Comparison of ENCODE assay signal across 9 cellular contexts in the genomic region with DNA sequence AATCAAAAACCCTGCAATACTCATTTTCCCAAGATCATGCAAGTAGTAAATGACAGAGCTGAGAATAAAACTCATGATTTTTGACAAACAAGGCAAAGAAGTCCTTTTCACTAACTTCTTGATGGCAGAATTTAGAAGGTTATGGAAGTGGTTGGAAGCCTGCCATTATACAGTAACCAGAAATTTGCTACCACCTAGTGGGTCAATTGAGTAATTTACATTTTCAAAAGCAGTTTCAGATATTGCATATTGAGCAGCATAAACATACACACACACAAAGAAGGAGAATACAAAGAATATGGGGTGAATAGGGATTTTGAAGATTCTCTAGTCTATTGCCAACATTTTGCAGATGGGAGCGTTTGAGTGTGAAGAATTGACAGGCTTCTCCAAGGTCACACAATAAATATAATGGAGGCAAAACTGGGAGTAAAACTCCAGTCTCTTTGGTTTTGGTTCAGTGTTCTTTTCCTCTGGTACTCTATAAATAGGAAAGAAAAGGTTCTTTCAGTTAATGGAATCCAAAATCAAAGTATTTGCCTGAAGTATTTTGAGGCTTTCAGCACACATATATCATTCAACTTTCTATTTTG.
DNase-seq lines count a peak whose midpoint lies in the region; ATAC-seq and TF ChIP-seq lines count a peak whose summit lies in the region.
"Had no signal": no experiment of that assay in that cellular context is flagged by ENCODE, and none has a peak within 500 bp of the region (broad histone marks: within the 10 kb centered on the region; RNA-seq: fewer than 3 reads in every experiment).

No MANE protein-coding gene starts in this region.

- H4K91ac ChIP-seq in neuronal stem cell (ENCODE audit: low read depth, low read length, poor library complexity): no peak overlapping the region

- H3K4me3 ChIP-seq in choroid plexus epithelial cell (ENCODE audit: low read depth, low read length): no peak overlapping the region
- no peak overlapping the region for H3K4me3 ChIP-seq in neuronal stem cell (ENCODE audit: low read length in 2 of 2)
- H3K4me3 ChIP-seq: HAP-1 had no signal

- H2BK5ac ChIP-seq in neuronal stem cell (ENCODE audit: low read length): no peak overlapping the region

- in situ Hi-C loops in GM13976 (cut with MboI; ENCODE audit: low sequenced_read_pairs, unreplicated experiment): loop anchor here (25.0 kb wide), 1 partner anchor 451 kb away; no protein-coding TSS in a partner anchor

- no peaks in the 10 kb centered on the region for H3K9me3 ChIP-seq in neuronal stem cell (replicated peaks in 1 of 2; ENCODE audit: control insufficient read depth in 2 of 2, insufficient read depth in 1 of 2, low read depth in 1 of 2, low read length in 2 of 2)
- H3K9me3 ChIP-seq: HAP-1 had no signal

- H2BK120ac ChIP-seq in neuronal stem cell (ENCODE audit: low read depth, low read length): no peak overlapping the region

- no peak overlapping the region for H3K4me2 ChIP-seq in neuronal stem cell (ENCODE audit: insufficient read depth, low read length, poor library complexity, severe bottlenecking)

- no peak overlapping the region for H2AK5ac ChIP-seq in neuronal stem cell (ENCODE audit: low read depth, low read length)

- no CpG with 5 or more reads among the region's 1 CpG for WGBS in neuronal stem cell (ENCODE audit: extremely low coverage in 2 of 2, insufficient read length in 2 of 2, insufficient replicate concordance in 1 of 2), 2 donors

- no peak overlapping the region for H2AFZ ChIP-seq in neuronal stem cell (ENCODE audit: low read length)

- no peaks in the 10 kb centered on the region for H3K27me3 ChIP-seq in neuronal stem cell (ENCODE audit: control insufficient read depth in 3 of 3, insufficient read depth in 3 of 3, low read depth in 1 of 3, low read length in 3 of 3)

- no peak overlapping the region for H3K14ac ChIP-seq in neuronal stem cell (ENCODE audit: low read length)

- H3K9ac ChIP-seq in neuronal stem cell (ENCODE audit: low read depth, low read length, poor library complexity): no peak overlapping the region

- H4K8ac ChIP-seq in neuronal stem cell (ENCODE audit: low read depth, low read length): no peak overlapping the region

- no peaks in the 10 kb centered on the region for H3K79me1 ChIP-seq in neuronal stem cell (ENCODE audit: low read depth, low read length)

- H3K4ac ChIP-seq in neuronal stem cell (ENCODE audit: low read length): no peak overlapping the region

- no peak overlapping the region for H3K23ac ChIP-seq in neuronal stem cell (ENCODE audit: low read depth, low read length, poor library complexity)

- H2BK12ac ChIP-seq in neuronal stem cell (ENCODE audit: low read length): no peak overlapping the region

- no peak overlapping the region for H3K27ac ChIP-seq in neuronal stem cell (replicated peaks; ENCODE audit: low read length)

- TF ChIP-seq CTCF in GM13976 (IDR thresholded peaks at IDR 0.05; ENCODE audit: borderline replicate concordance, control extremely low read depth, extremely low read depth, insufficient read depth, missing control alignments) (peak; percentile 19), choroid plexus epithelial cell (conservative IDR thresholded peaks at IDR 0.05; ENCODE audit: low read depth, low read length) (peak; percentile 56)

- peak; percentile 52 for ATAC-seq in HG03139 (IDR thresholded peaks at IDR 0.05; ENCODE audit: unreplicated experiment)

- no peaks in the 10 kb centered on the region for H3K36me3 ChIP-seq in neuronal stem cell (replicated peaks in 1 of 2; ENCODE audit: control insufficient read depth in 2 of 2, insufficient read depth in 2 of 2, low read length in 2 of 2)
- H3K36me3 ChIP-seq: HAP-1 had no signal

- no peak overlapping the region for H3K18ac ChIP-seq in neuronal stem cell (ENCODE audit: low read length)

- DNase-seq in AG08395 (ENCODE audit: low spot score) (peak; percentile 31), GM13976 (ENCODE audit: low spot score) (no peak), NCI-H69 (lab: John Stamatoyannopoulos, UW) (peak; percentile 17), choroid plexus epithelial cell (ENCODE audit: low read depth) (peak; percentile 75), middle frontal gyrus (ENCODE audit: extremely low spot score, low spot score) (peak; percentile 41), neuronal stem cell (ENCODE audit: low spot score) (no peak)
- no peak for DNase-seq in activated naive CD4-positive, alpha-beta T cell treated with Interleukin-2 at 50 U/mL for 16 hours

- H2BK15ac ChIP-seq in neuronal stem cell (ENCODE audit: low read length): no peak overlapping the region

- no peaks in the 10 kb centered on the region for H3K4me1 ChIP-seq in neuronal stem cell (ENCODE audit: control insufficient read depth in 2 of 2, insufficient read depth in 1 of 2, low read depth in 1 of 2, low read length in 2 of 2)
- H3K4me1 ChIP-seq: HAP-1 had no signal

Comparison
In these comparisons a context has a peak if more than half of its experiments do, and no peak if none do; other contexts are left out.
1. DNase-seq: peak in AG08395 (single experiment), NCI-H69 (single experiment), choroid plexus epithelial cell (single experiment) and middle frontal gyrus (single experiment); none in GM13976 (single experiment), neuronal stem cell (single experiment) and activated naive CD4-positive, alpha-beta T cell treated with Interleukin-2 at 50 U/mL for 16 hours (single experiment).